In the genomic region with DNA sequence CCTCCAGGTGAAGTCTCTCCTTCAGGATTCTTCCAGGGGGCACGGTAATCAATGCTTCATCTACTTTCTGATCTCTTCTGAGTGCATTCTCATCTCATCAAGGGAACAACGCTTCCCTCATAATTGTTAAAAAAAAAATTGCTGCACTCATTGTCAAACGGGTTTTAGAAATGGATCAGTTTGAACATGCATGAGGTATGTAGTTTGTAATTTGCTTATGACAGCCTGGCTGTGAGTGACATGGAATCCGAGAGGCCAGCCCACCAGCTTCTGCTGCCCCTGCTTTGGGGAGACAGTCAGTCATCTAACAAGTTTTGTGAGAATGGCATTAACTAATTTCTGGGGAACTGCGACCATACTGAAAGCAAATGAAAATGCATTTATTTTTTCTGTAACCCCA, we compare ENCODE assay signal across 27 cellular contexts.
"Had no signal": no experiment of that assay in that cellular context is flagged by ENCODE, and none has a peak within 500 bp of the region (broad histone marks: within the 10 kb centered on the region; RNA-seq: fewer than 3 reads in every experiment).

No MANE protein-coding gene starts in this region.

- H3K4me3 ChIP-seq: heart left ventricle, left ventricle myocardium inferior, lung, pancreas, prostate gland, skin epidermis, tibial nerve, upper lobe of left lung, vagina had no signal

- FAIRE-seq: islet of Langerhans, pancreas had no signal

- H3K4me3 Mint-ChIP-seq: immature natural killer cell; memory B cell; naive thymus-derived CD8-positive, alpha-beta T cell; nephron; neural crest cell; stimulated activated naive CD8-positive, alpha-beta T cell treated with anti-CD3 and anti-CD28 coated beads, Interleukin-15, Interleukin-2, amounts not matched to agents 100 ng/mL and 50 ng/mL, for 24 hours had no signal

- H3K27me3 Mint-ChIP-seq: memory B cell; naive thymus-derived CD8-positive, alpha-beta T cell; stimulated activated naive CD8-positive, alpha-beta T cell treated with anti-CD3 and anti-CD28 coated beads, Interleukin-15, Interleukin-2, amounts not matched to agents 100 ng/mL and 50 ng/mL, for 24 hours had no signal

- H3K4me1 Mint-ChIP-seq: immature natural killer cell; memory B cell; naive thymus-derived CD8-positive, alpha-beta T cell had no signal

- H3K4me1 ChIP-seq: heart left ventricle, left ventricle myocardium inferior, pancreas, prostate gland, tibial nerve, upper lobe of left lung, vagina had no signal

- H3K27ac ChIP-seq: heart left ventricle, left ventricle myocardium inferior, pancreas, prostate gland, skin epidermis, tibial nerve, upper lobe of left lung, vagina had no signal

- H3K27ac Mint-ChIP-seq: immature natural killer cell; memory B cell; naive thymus-derived CD8-positive, alpha-beta T cell; stimulated activated naive CD8-positive, alpha-beta T cell treated with anti-CD3 and anti-CD28 coated beads, Interleukin-15, Interleukin-2, amounts not matched to agents 100 ng/mL and 50 ng/mL, for 24 hours had no signal

- DNase-seq: heart left ventricle; hypothalamus; immature natural killer cell; left ventricle myocardium inferior; naive thymus-derived CD8-positive, alpha-beta T cell; pancreas; posterior cingulate gyrus; retina; right cardiac atrium; stimulated activated CD4-positive, alpha-beta T cell treated with anti-CD3 and anti-CD28 coated beads, Interleukin-12 subunit alpha, Interleukin-12 subunit beta, amount 100 ng/mL, for 4 hours; stimulated activated CD4-positive, alpha-beta T cell treated with anti-CD3 and anti-CD28 coated beads, Interleukin-15, amount 100 ng/mL, for 24 hours; stimulated activated CD4-positive, alpha-beta T cell treated with anti-CD3 and anti-CD28 coated beads, Interleukin-2, amount 100 ng/mL, for 24 hours; stimulated activated CD4-positive, alpha-beta T cell treated with anti-CD3 and anti-CD28 coated beads, Interleukin-4, amount 100 ng/mL, for 1 hour; stimulated activated naive CD4-positive, alpha-beta T cell; substantia nigra; upper lobe of left lung had no signal

- ATAC-seq: heart left ventricle; naive thymus-derived CD8-positive, alpha-beta T cell; pancreas; right cardiac atrium; sciatic nerve had no signal

- H3K36me3 ChIP-seq: heart left ventricle, left ventricle myocardium inferior, pancreas, prostate gland, tibial nerve, upper lobe of left lung, vagina had no signal

- H3K9me3 ChIP-seq: heart left ventricle, left ventricle myocardium inferior, pancreas, prostate gland, tibial nerve, upper lobe of left lung, vagina had no signal

- H3K9me3 Mint-ChIP-seq: nephron had no signal

- H3K27me3 ChIP-seq: heart left ventricle, tibial nerve, upper lobe of left lung, vagina had no signal

- H3K36me3 Mint-ChIP-seq: immature natural killer cell; memory B cell; naive thymus-derived CD8-positive, alpha-beta T cell had no signal
